In genomic region chr9:72891043-72891442, GRCh38 we compare ENCODE assay signal across 2 cellular contexts.
TF ChIP-seq lines count a peak whose summit lies in the region.

No MANE protein-coding gene starts in this region.

TF ChIP-seq in K562, 482 proteins besides CTCF, POLR2A, EP300 and RAD21 (continued from another document):
- no peak for TF ChIP-seq E4F1 (CRISPR knock-in tag; IDR thresholded peaks at IDR 0.05; ENCODE audit: borderline replicate concordance)

TF ChIP-seq in GM23338, 12 proteins besides CTCF, POLR2A, EP300 and RAD21 (continued from another document):
- no peak for TF ChIP-seq ZNF462 (CRISPR knock-in tag; IDR thresholded peaks at IDR 0.05)
- no peak for TF ChIP-seq ETS1 (IDR thresholded peaks at IDR 0.05)
- no peak for TF ChIP-seq STAT1 (IDR thresholded peaks at IDR 0.05; ENCODE audit: unreplicated experiment)
- TF ChIP-seq REST (IDR thresholded peaks at IDR 0.05; ENCODE audit: unreplicated experiment): no peak
- no peak for TF ChIP-seq JUNB (IDR thresholded peaks at IDR 0.05; ENCODE audit: unreplicated experiment)
